8 cellular contexts compared by ENCODE assay signal in genomic region chr3:194089357-194090177, GRCh38. TPM values are rescaled to one million over a fixed set of nuclear protein-coding genes. Genes with fewer than 3 reads are reported as not detected.
DNase-seq lines count a peak whose midpoint lies in the region; ATAC-seq, FAIRE-seq and TF ChIP-seq lines count a peak whose summit lies in the region.

No MANE protein-coding gene starts in this region.

- peak; percentile 72 for ATAC-seq in GM21423 (IDR thresholded peaks at IDR 0.05; ENCODE audit: unreplicated experiment)
- ATAC-seq in WTC11, result peak; percentile 17
- ATAC-seq in heart right ventricle, result peak; percentile 43 to 90 (median 60)

- no peak overlapping the region for H3K4me3 ChIP-seq in heart right ventricle

- peak overlapping the region in 1 of 10 donors; percentile 75 for H3K27ac ChIP-seq in heart right ventricle

- H3K9me3 Mint-ChIP-seq in WTC11, result no peaks in the 10 kb centered on the region

- POLR2A ChIA-PET in WTC11 (lab: Charles Lee), result interaction anchor here (0.8 kb wide), 1 partner anchor 46 kb away, joined by 5 read pairs; the partner anchor contains the start of gene HES1

- peaks cover 6% of the 10 kb centered on the region for H3K27me3 Mint-ChIP-seq in WTC11 (ENCODE audit: low read depth)

- WGBS in heart right ventricle, 2 donors, result 62 to 78% methylated on average over 18 of the region's 18 CpGs

- H3K9me3 ChIP-seq in heart right ventricle, result no peaks in the 10 kb centered on the region

- peaks cover 32% of the 10 kb centered on the region for H3K4me1 Mint-ChIP-seq in WTC11

- no peak for TF ChIP-seq CTCF in WTC11 (IDR thresholded peaks at IDR 0.05)
- no peak for TF ChIP-seq CTCF in heart right ventricle (IDR thresholded peaks at IDR 0.05)
- no peak for TF ChIP-seq CTCF in D721Med (IDR thresholded peaks at IDR 0.05; ENCODE audit: insufficient read depth, missing control alignments)

- H3K4me3 Mint-ChIP-seq in WTC11, result no peak overlapping the region

- DNase-seq in DMS 273 treated with DMSO at 0.1 percent for 48 hours (lab: John Stamatoyannopoulos, UW) (peak; percentile 71), Kasumi-1 (lab: John Stamatoyannopoulos, UW) (peak; percentile 98), WTC11 (ENCODE audit: low spot score) (no peak), heart right ventricle (peak; percentile 38 to 47), renal cortical epithelial cell (ENCODE audit: low read depth) (peak; percentile 100), D721Med (ENCODE audit: insufficient read length, low spot score) (no peak), hepatic stellate cell (ENCODE audit: low spot score) (no peak)

- intact Hi-C loops in heart right ventricle (cut with DNase I), result no loop called here

- no peaks in the 10 kb centered on the region for H3K36me3 Mint-ChIP-seq in WTC11

- H3K36me3 ChIP-seq in heart right ventricle, result no peaks in the 10 kb centered on the region

- peaks cover 0 to 6% (median 0%) of the 10 kb centered on the region in 7 donors for H3K27me3 ChIP-seq in heart right ventricle

- FAIRE-seq in D721Med (lab: Jason Lieb, UNC), result no peak

- H3K27ac Mint-ChIP-seq in WTC11, result no peak overlapping the region; the same call in 1 of the 2 replicates

- H3K4me1 ChIP-seq in heart right ventricle, result peaks cover 0 to 19% (median 0%) of the 10 kb centered on the region in 9 donors

- CTCF ChIA-PET in WTC11 (lab: Charles Lee), result interaction anchor here (0.6 to 1.7 kb wide), 2 partner anchors 52 to 226 kb away, joined by 3 to 5 read pairs; no protein-coding TSS in a partner anchor

TF ChIP-seq in WTC11, 78 proteins besides CTCF, POLR2A, EP300 and RAD21:
- TF ChIP-seq ZNF416 (CRISPR knock-in tag; IDR thresholded peaks at IDR 0.05) (no peak), ATF3 (CRISPR knock-in tag; conservative IDR thresholded peaks at IDR 0.05) (0 out of 2 replicates have a peak, but pooled peaks have one; percentile 46), ATF2 (CRISPR knock-in tag; IDR thresholded peaks at IDR 0.05; ENCODE audit: borderline replicate concordance, low read depth) (no peak), ETV6 (CRISPR knock-in tag; IDR thresholded peaks at IDR 0.05) (no peak), HMGA2 (CRISPR knock-in tag; IDR thresholded peaks at IDR 0.05) (no peak), GABPB1 (CRISPR knock-in tag; IDR thresholded peaks at IDR 0.05) (peak; percentile 98), PRDM15 (CRISPR knock-in tag; IDR thresholded peaks at IDR 0.05) (no peak)

RNA-seq across cellular contexts. Expression of gene HES1, which starts 46.4 kb away (rescaled TPM):
- total RNA-seq in WTC11 (2021) (28.4 to 65.9 TPM (median 62.3 TPM) in 3 replicates), heart right ventricle (10 to 100 TPM in 9 of 10 donors, 1 to 10 TPM in 1; 6.8 to 43.2 (median 22.0) TPM), renal cortical epithelial cell (9.4 and 18.6 TPM in 2 replicates)
- polyA plus RNA-seq in heart right ventricle, result 10 to 100 TPM; 11.2 to 22.8 TPM

Comparison
In these comparisons a context has a peak if more than half of its experiments do, and no peak if none do; other contexts are left out.
1. DNase-seq: peak in DMS 273 treated with DMSO at 0.1 percent for 48 hours (single experiment), Kasumi-1 (2 of 2), heart right ventricle (2 of 2) and renal cortical epithelial cell (single experiment); none in WTC11 (single experiment), D721Med (single experiment) and hepatic stellate cell (single experiment).
2. ATAC-seq: peak in every context shown above with its lines; median percentile 72 in GM21423; 60 in heart right ventricle; 17 in WTC11.